Comparison of ENCODE assay signal across 10 cellular contexts in the genomic region with DNA sequence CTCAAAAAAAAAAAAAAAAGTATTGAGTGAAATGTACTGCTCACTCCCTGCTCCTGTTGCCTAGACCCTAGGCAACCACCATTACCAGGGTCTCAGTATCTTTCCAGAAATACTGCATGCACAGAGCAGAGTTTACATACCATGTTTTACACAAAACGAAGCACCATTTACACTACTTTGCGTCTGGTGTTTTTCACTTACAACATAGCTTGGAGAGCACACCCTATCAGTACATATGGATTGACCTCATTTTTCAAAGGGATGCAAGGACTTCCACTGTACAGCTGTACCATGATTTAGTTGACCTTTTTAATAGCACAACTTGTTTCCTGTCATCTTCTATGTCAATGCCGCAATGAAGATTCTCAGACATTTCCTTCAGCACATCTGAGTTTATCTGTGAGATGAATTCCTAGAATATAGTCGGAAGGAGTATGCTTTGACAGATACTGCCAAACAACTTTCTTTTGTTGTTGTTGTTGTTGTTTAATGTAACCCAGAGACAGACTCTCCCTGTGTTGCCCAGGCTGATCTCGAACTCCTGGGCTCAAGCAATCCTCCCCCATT. TPM values are rescaled to one million over a fixed set of nuclear protein-coding genes. Genes with fewer than 3 reads are reported as not detected.
A peak's percentile ranks its signal among the peaks of the same experiment; 100 is the strongest.
DNase-seq lines count a peak whose midpoint lies in the region; ATAC-seq and TF ChIP-seq lines count a peak whose summit lies in the region.
"Had no signal": no experiment of that assay in that cellular context is flagged by ENCODE, and none has a peak within 500 bp of the region (broad histone marks: within the 10 kb centered on the region; RNA-seq: fewer than 3 reads in every experiment).

No MANE protein-coding gene starts in this region.

- H4K8ac ChIP-seq in mesenchymal stem cell (ENCODE audit: low read length) = no peak overlapping the region

- 43 to 55% (median 49%) methylated on average over 5 of the region's 5 CpGs for WGBS in heart left ventricle, 4 donors
- 51% methylated on average over 5 of the region's 5 CpGs for WGBS in mesenchymal stem cell
- WGBS in transverse colon (ENCODE audit: low coverage in 1 of 2), 2 donors = 50% methylated on average over 4 to 5 of the region's 5 CpGs
- 59 to 70% methylated on average over 5 of the region's 5 CpGs for WGBS in testis, 2 donors

- H3K9me3 ChIP-seq in heart left ventricle = no peaks in the 10 kb centered on the region
- H3K9me3 ChIP-seq in mesenchymal stem cell (ENCODE audit: control insufficient read depth, low read length) = no peaks in the 10 kb centered on the region
- H3K9me3 ChIP-seq in transverse colon = no peaks in the 10 kb centered on the region
- H3K9me3 ChIP-seq in testis = no peaks in the 10 kb centered on the region

- no peak overlapping the region for H3K18ac ChIP-seq in mesenchymal stem cell (ENCODE audit: low read depth in 1 of 2, low read length in 2 of 2)

- in situ Hi-C loops in transverse colon (cut with MboI; ENCODE audit: low pct_ligation_motif_present in 1 of 4, low pct_unique_long_range_greater_than_20kb in 1 of 4, low sequenced_read_pairs in 3 of 4) = loop anchor here in 1 of 4 donors (10.0 kb wide), 1 partner anchor 73 kb away; no protein-coding TSS in a partner anchor

- peaks cover 84% of the 10 kb centered on the region for H3K4me1 Mint-ChIP-seq in activated T-helper 1 cell treated with anti-CD3 and anti-CD28 coated beads, Interleukin-12 subunit alpha, Interleukin-12 subunit beta, Interleukin-2, Interleukin-4 antibody, amounts not matched to agents 30 ng/mL and 10 ng/mL and 1 ng/mL, durations not matched to agents 14 hours and 24 hours and 36 hours (ENCODE audit: low read depth)

- no peaks in the 10 kb centered on the region for H3K9me3 Mint-ChIP-seq in activated T-helper 1 cell treated with anti-CD3 and anti-CD28 coated beads, Interleukin-12 subunit alpha, Interleukin-12 subunit beta, Interleukin-2, Interleukin-4 antibody, amounts not matched to agents 30 ng/mL and 10 ng/mL and 1 ng/mL, durations not matched to agents 14 hours and 24 hours and 36 hours

- H3K27me3 Mint-ChIP-seq in activated T-helper 1 cell treated with anti-CD3 and anti-CD28 coated beads, Interleukin-12 subunit alpha, Interleukin-12 subunit beta, Interleukin-2, Interleukin-4 antibody, amounts not matched to agents 30 ng/mL and 10 ng/mL and 1 ng/mL, durations not matched to agents 14 hours and 24 hours and 36 hours (ENCODE audit: insufficient read depth) = no peaks in the 10 kb centered on the region

- TF ChIP-seq EP300 in transverse colon (IDR thresholded peaks at IDR 0.05; ENCODE audit: low read depth) = no peak

- no peak overlapping the region for H4K91ac ChIP-seq in mesenchymal stem cell (ENCODE audit: low read length)

- no peak for ATAC-seq in heart left ventricle
- no peak for ATAC-seq in left ventricle myocardium superior
- ATAC-seq in HG03095 (IDR thresholded peaks at IDR 0.05; ENCODE audit: unreplicated experiment) = no peak

- no peak overlapping the region for H2BK15ac ChIP-seq in mesenchymal stem cell (ENCODE audit: low read depth, poor library complexity, severe bottlenecking)

- DNase-seq in heart left ventricle (no peak), left ventricle myocardium superior (no peak), mesenchymal stem cell (no peak), transverse colon (no peak), retina (no peak), testis (no peak)
- DNase-seq in activated T-helper 1 cell treated with anti-CD3 and anti-CD28 coated beads, Interleukin-12 subunit alpha, Interleukin-12 subunit beta, Interleukin-2, Interleukin-4 antibody, amounts not matched to agents 30 ng/mL and 10 ng/mL and 1 ng/mL, durations not matched to agents 14 hours and 24 hours and 36 hours (ENCODE audit: low spot score) = no peak
- DNase-seq: activated effector memory CD4-positive, alpha-beta T cell treated with anti-CD3 and anti-CD28 coated beads, Interleukin-2, amount 50 U/mL, for 16 hours; NCI-H1105 treated with DMSO at 0.1 percent for 48 hours had no signal

- H3K4ac ChIP-seq in mesenchymal stem cell (ENCODE audit: low read depth in 1 of 2, low read length in 2 of 2) = no peak overlapping the region

- H3K4me1 ChIP-seq in heart left ventricle (peaks cover 20 to 98% (median 85%) of the 10 kb centered on the region in 12 donors), mesenchymal stem cell (ENCODE audit: control insufficient read depth, insufficient read depth, low read depth, low read length) (peaks cover 22% of the 10 kb centered on the region), transverse colon (peaks cover 51 to 95% (median 87%) of the 10 kb centered on the region in 4 donors), testis (peaks cover 17% of the 10 kb centered on the region)

- no peak overlapping the region for H2BK12ac ChIP-seq in mesenchymal stem cell (ENCODE audit: low read length in 2 of 2)

- H3K4me2 ChIP-seq in mesenchymal stem cell (ENCODE audit: low read length, poor library complexity, severe bottlenecking) = peak overlapping the region; percentile 16

- no peak for TF ChIP-seq POLR2A in heart left ventricle (IDR thresholded peaks at IDR 0.05)
- TF ChIP-seq POLR2A in transverse colon (IDR thresholded peaks at IDR 0.05) = no peak
- no peak for TF ChIP-seq POLR2A in testis (IDR thresholded peaks at IDR 0.05)

- H3K14ac ChIP-seq in mesenchymal stem cell (ENCODE audit: low read length in 2 of 2) = no peak overlapping the region

- H3K27ac Mint-ChIP-seq in activated T-helper 1 cell treated with anti-CD3 and anti-CD28 coated beads, Interleukin-12 subunit alpha, Interleukin-12 subunit beta, Interleukin-2, Interleukin-4 antibody, amounts not matched to agents 30 ng/mL and 10 ng/mL and 1 ng/mL, durations not matched to agents 14 hours and 24 hours and 36 hours = peak overlapping the region; percentile 99

- H3K36me3 Mint-ChIP-seq in activated T-helper 1 cell treated with anti-CD3 and anti-CD28 coated beads, Interleukin-12 subunit alpha, Interleukin-12 subunit beta, Interleukin-2, Interleukin-4 antibody, amounts not matched to agents 30 ng/mL and 10 ng/mL and 1 ng/mL, durations not matched to agents 14 hours and 24 hours and 36 hours (ENCODE audit: low read depth) = peaks cover 55% of the 10 kb centered on the region

- peaks cover 0 to 65% (median 45%) of the 10 kb centered on the region in 9 donors for H3K36me3 ChIP-seq in heart left ventricle
- peaks cover 17 to 42% of the 10 kb centered on the region in 2 experiments for H3K36me3 ChIP-seq in mesenchymal stem cell (ENCODE audit: control insufficient read depth in 1 of 2, insufficient read depth in 2 of 2, low read depth in 1 of 2, low read length in 2 of 2)
- no peaks in the 10 kb centered on the region for H3K36me3 ChIP-seq in transverse colon
- no peaks in the 10 kb centered on the region for H3K36me3 ChIP-seq in testis (ENCODE audit: low read depth, missing control alignments)

- no peaks in the 10 kb centered on the region for H3K79me1 ChIP-seq in mesenchymal stem cell (replicated peaks; ENCODE audit: low read length, poor library complexity, severe bottlenecking)

- H3K4me3 ChIP-seq in heart left ventricle (no peak overlapping the region), mesenchymal stem cell (ENCODE audit: insufficient read depth in 1 of 2, low read depth in 1 of 2, low read length in 2 of 2) (no peak overlapping the region), transverse colon (no peak overlapping the region), testis (no peak overlapping the region)

- no peak overlapping the region for H2AK5ac ChIP-seq in mesenchymal stem cell (ENCODE audit: low read length, severe bottlenecking)

- H3K23ac ChIP-seq in mesenchymal stem cell (ENCODE audit: low read length in 2 of 2) = peak overlapping the region in 1 of 2 experiments; percentile 29

- no peak for TF ChIP-seq CTCF in heart left ventricle (IDR thresholded peaks at IDR 0.05)
- no peak for TF ChIP-seq CTCF in transverse colon (IDR thresholded peaks at IDR 0.05)
- no peak for TF ChIP-seq CTCF in testis (IDR thresholded peaks at IDR 0.05)

- H3K27ac ChIP-seq in heart left ventricle (peak overlapping the region in 7 of 12 donors; percentile 1 to 99 (median 56)), mesenchymal stem cell (ENCODE audit: low read length, poor library complexity, severe bottlenecking) (peak overlapping the region; percentile 24), transverse colon (peak overlapping the region; percentile 96 to 100 (median 98)), testis (no peak overlapping the region)

- intact Hi-C loops in heart left ventricle (cut with DNase I) (loop anchor here in 2 of 10 donors (5.0 to 10.0 kb wide), 4 partner anchors 39 to 83 kb away; no protein-coding TSS in a partner anchor), left ventricle myocardium superior (cut with micrococcal nuclease) (loop anchor here (5.0 to 10.0 kb wide), 2 partner anchors 39 to 73 kb away; no protein-coding TSS in a partner anchor), transverse colon (cut with DNase I; ENCODE audit: low total_unique reads) (no loop called here), testis (cut with DNase I; ENCODE audit: low total_unique reads) (loop anchor here (10.0 kb wide), 2 partner anchors 57 to 73 kb away; no protein-coding TSS in a partner anchor)
- intact Hi-C loops in activated T-helper 1 cell treated with anti-CD3 and anti-CD28 coated beads, Interleukin-12 subunit alpha, Interleukin-12 subunit beta, Interleukin-2, Interleukin-4 antibody, amounts not matched to agents 30 ng/mL and 10 ng/mL and 1 ng/mL, durations not matched to agents 14 hours and 24 hours and 36 hours (cut with micrococcal nuclease) = no loop called here

- no peaks in the 10 kb centered on the region for H3K27me3 ChIP-seq in heart left ventricle
- no peaks in the 10 kb centered on the region for H3K27me3 ChIP-seq in mesenchymal stem cell (ENCODE audit: control insufficient read depth in 1 of 2, insufficient read depth in 1 of 2, low read length in 2 of 2)
- H3K27me3 ChIP-seq in transverse colon = no peaks in the 10 kb centered on the region
- no peaks in the 10 kb centered on the region for H3K27me3 ChIP-seq in testis

- peak overlapping the region; percentile 82 for H3K4me3 Mint-ChIP-seq in activated T-helper 1 cell treated with anti-CD3 and anti-CD28 coated beads, Interleukin-12 subunit alpha, Interleukin-12 subunit beta, Interleukin-2, Interleukin-4 antibody, amounts not matched to agents 30 ng/mL and 10 ng/mL and 1 ng/mL, durations not matched to agents 14 hours and 24 hours and 36 hours

- no peak overlapping the region for H2BK5ac ChIP-seq in mesenchymal stem cell (ENCODE audit: low read depth, low read length, poor library complexity, severe bottlenecking)

- no peak overlapping the region for H2AFZ ChIP-seq in mesenchymal stem cell (ENCODE audit: low read depth, low read length)

- no peak overlapping the region for H3K9ac ChIP-seq in mesenchymal stem cell (ENCODE audit: low read length)

- H2BK120ac ChIP-seq in mesenchymal stem cell (ENCODE audit: low read depth, low read length) = no peak overlapping the region

RNA-seq across cellular contexts. Expression of a gene that starts 6.2 kb away (rescaled TPM):
- 100 to 1,000 TPM; 126 to 482 (median 238) TPM for total RNA-seq in heart left ventricle
- 100 to 1,000 TPM; 109 to 407 TPM for polyA plus RNA-seq in heart left ventricle
- total RNA-seq in left ventricle myocardium superior = 161 TPM
- total RNA-seq in activated T-helper 1 cell treated with anti-CD3 and anti-CD28 coated beads, Interleukin-12 subunit alpha, Interleukin-12 subunit beta, Interleukin-2, Interleukin-4 antibody, amounts not matched to agents 30 ng/mL and 10 ng/mL and 1 ng/mL, durations not matched to agents 14 hours and 24 hours and 36 hours = 618 and 639 TPM in 2 replicates
- 369 TPM for polyA plus RNA-seq in mesenchymal stem cell (2013, experiment 1 of 2)
- polyA plus RNA-seq in mesenchymal stem cell (2013, experiment 2 of 2) = 336 TPM
- 100 to 1,000 TPM; 385 to 511 (median 460) TPM for total RNA-seq in transverse colon
- total RNA-seq in testis = 100 to 1,000 TPM; 141 to 146 TPM
- 129 TPM for polyA plus RNA-seq in testis (ENCODE audit: insufficient read depth, low read depth, low replicate concordance)

Comparison
In these comparisons a context has a peak if more than half of its experiments do, and no peak if none do; other contexts are left out.
1. H3K27ac ChIP-seq: peak in heart left ventricle (7 of 12), mesenchymal stem cell (single experiment) and transverse colon (4 of 4); none in testis (0 of 2).
2. intact Hi-C loops: an anchor here in left ventricle myocardium superior (5.0 to 10.0 kb wide) and testis (10.0 kb wide); none called in activated T-helper 1 cell treated with anti-CD3 and anti-CD28 coated beads, Interleukin-12 subunit alpha, Interleukin-12 subunit beta, Interleukin-2, Interleukin-4 antibody, amounts not matched to agents 30 ng/mL and 10 ng/mL and 1 ng/mL, durations not matched to agents 14 hours and 24 hours and 36 hours and transverse colon.